Comparison of ENCODE assay signal across 7 cellular contexts in the genomic region with DNA sequence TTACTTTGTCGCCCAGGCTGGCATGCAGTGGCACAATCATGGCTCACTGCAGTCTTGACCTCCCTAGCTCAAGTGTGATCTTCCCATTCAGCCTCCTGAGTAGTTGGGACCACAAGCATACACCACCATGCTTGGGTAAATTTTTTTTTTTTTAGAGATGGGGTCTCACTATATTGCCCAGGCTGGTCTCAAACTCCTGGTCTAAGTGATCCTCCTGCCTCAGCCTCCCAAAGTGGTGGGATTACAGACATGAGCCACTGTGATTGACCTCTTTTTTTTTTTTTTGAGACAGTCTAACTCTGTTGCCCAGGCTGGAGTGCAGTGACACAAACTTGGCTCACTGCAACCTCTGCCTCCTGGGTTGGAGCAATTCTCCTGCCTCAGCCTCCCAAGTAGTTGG. TPM values are rescaled to one million over a fixed set of nuclear protein-coding genes. Genes with fewer than 3 reads are reported as not detected.
DNase-seq lines count a peak whose midpoint lies in the region; ATAC-seq and TF ChIP-seq lines count a peak whose summit lies in the region.
"Not testable (repeated sequence)": the region's sequence is repeated elsewhere in the genome, so short reads cannot be mapped to it uniquely, and the experiment has no call there.

No MANE protein-coding gene starts in this region.

- peak overlapping the region; percentile 83 for H3K27ac Mint-ChIP-seq in activated T-cell treated with anti-CD3 and anti-CD28 coated beads, Interleukin-2, amount 50 U/mL, for 72 hours
- peak overlapping the region; percentile 61 for H3K27ac Mint-ChIP-seq in endothelial cell (ENCODE audit: unreplicated experiment)

- H3K27ac ChIP-seq in VCaP: peak overlapping the region; percentile 94
- H3K27ac ChIP-seq in ascending aorta: peak overlapping the region; percentile 75 to 83
- peak overlapping the region; percentile 17 to 81 for H3K27ac ChIP-seq in right atrium auricular region
- H3K27ac ChIP-seq in tibial artery: peak overlapping the region; percentile 77 to 83

- H3K9me3 ChIP-seq in ascending aorta, right atrium auricular region, tibial artery: not testable (repeated sequence)

- peaks cover 19% of the 10 kb centered on the region for H3K4me1 Mint-ChIP-seq in activated T-cell treated with anti-CD3 and anti-CD28 coated beads, Interleukin-2, amount 50 U/mL, for 72 hours (ENCODE audit: low read depth)
- peaks cover 22% of the 10 kb centered on the region for H3K4me1 Mint-ChIP-seq in endothelial cell (ENCODE audit: unreplicated experiment)

- H3K36me3 ChIP-seq in ascending aorta: peaks cover 10 to 30% of the 10 kb centered on the region in 2 donors
- H3K36me3 ChIP-seq in right atrium auricular region: peaks cover 13% of the 10 kb centered on the region
- peaks cover 8 to 18% (median 11%) of the 10 kb centered on the region in 3 donors for H3K36me3 ChIP-seq in tibial artery

- intact Hi-C loops in ascending aorta (cut with DNase I): loop anchor here (5.0 kb wide), 1 partner anchor 59 kb away; no protein-coding TSS in a partner anchor
- intact Hi-C loops in sciatic nerve (cut with DNase I): not testable (repeated sequence)
- intact Hi-C loops in tibial artery (cut with DNase I; ENCODE audit: low total_unique reads): loop anchor here (5.0 kb wide), 1 partner anchor 106 kb away; a partner anchor contains a TSS

- not testable (repeated sequence) for H3K36me3 Mint-ChIP-seq in activated T-cell treated with anti-CD3 and anti-CD28 coated beads, Interleukin-2, amount 50 U/mL, for 72 hours (ENCODE audit: insufficient read depth in 2 of 2)
- H3K36me3 Mint-ChIP-seq in endothelial cell (ENCODE audit: low read depth, unreplicated experiment): peaks cover 11% of the 10 kb centered on the region

- not testable (repeated sequence) for H3K9me3 Mint-ChIP-seq in activated T-cell treated with anti-CD3 and anti-CD28 coated beads, Interleukin-2, amount 50 U/mL, for 72 hours; endothelial cell (ENCODE audit: unreplicated experiment)

- not testable (repeated sequence) for DNase-seq in activated T-cell treated with anti-CD3 and anti-CD28 coated beads, Interleukin-2, amount 50 U/mL, for 72 hours; ascending aorta (ENCODE audit: low spot score in 2 of 2); endothelial cell (ENCODE audit: low spot score); right atrium auricular region (ENCODE audit: low spot score)
- DNase-seq in sciatic nerve (ENCODE audit: low spot score) (peak; percentile 12), tibial artery (peak in 1 of 2 donors; percentile 16)

- not testable (repeated sequence) for H3K27me3 Mint-ChIP-seq in activated T-cell treated with anti-CD3 and anti-CD28 coated beads, Interleukin-2, amount 50 U/mL, for 72 hours (ENCODE audit: low read depth); endothelial cell (ENCODE audit: unreplicated experiment)

- H3K27me3 ChIP-seq in ascending aorta, right atrium auricular region, tibial artery: not testable (repeated sequence)

- H3K4me3 Mint-ChIP-seq in activated T-cell treated with anti-CD3 and anti-CD28 coated beads, Interleukin-2, amount 50 U/mL, for 72 hours; endothelial cell (ENCODE audit: unreplicated experiment): not testable (repeated sequence)

- not testable (repeated sequence) for ATAC-seq in activated T-cell treated with anti-CD3 and anti-CD28 coated beads, Interleukin-2, amount 50 U/mL, for 72 hours (replicated peaks in 1 of 2); sciatic nerve

- not testable (repeated sequence) for TF ChIP-seq CTCF in VCaP (conservative IDR thresholded peaks at IDR 0.05); ascending aorta (IDR thresholded peaks at IDR 0.05); endothelial cell (IDR thresholded peaks at IDR 0.05; ENCODE audit: unreplicated experiment); right atrium auricular region (IDR thresholded peaks at IDR 0.05); tibial artery (IDR thresholded peaks at IDR 0.05)

- H3K4me1 ChIP-seq in ascending aorta (peaks cover 24 to 65% of the 10 kb centered on the region in 2 donors), right atrium auricular region (peaks cover 0 to 60% of the 10 kb centered on the region in 2 donors), tibial artery (peaks cover 0 to 81% (median 53%) of the 10 kb centered on the region in 4 donors)

- H3K4me3 ChIP-seq in ascending aorta, right atrium auricular region, tibial artery: not testable (repeated sequence)

RNA-seq across cellular contexts. Expression of a gene that starts 9.3 kb away (rescaled TPM):
- 1 to 10 TPM; 3.0 to 7.8 TPM for total RNA-seq in activated T-cell treated with anti-CD3 and anti-CD28 coated beads, Interleukin-2, amount 50 U/mL, for 72 hours
- not detected for total RNA-seq in ascending aorta
- total RNA-seq in endothelial cell (ENCODE audit: unreplicated experiment): 3.6 TPM
- total RNA-seq in right atrium auricular region: 1 to 10 TPM; 4.4 to 5.0 TPM
- 9.8 TPM for total RNA-seq in sciatic nerve

RNA-seq across cellular contexts. Expression of a gene that starts 33.8 kb away (rescaled TPM):
- total RNA-seq in activated T-cell treated with anti-CD3 and anti-CD28 coated beads, Interleukin-2, amount 50 U/mL, for 72 hours: 1 to 10 TPM; 7.0 to 9.9 TPM
- total RNA-seq in ascending aorta: 1.5 TPM
- 14.0 TPM for total RNA-seq in endothelial cell (ENCODE audit: unreplicated experiment)
- 1 to 10 TPM; 1.5 to 4.8 TPM for total RNA-seq in right atrium auricular region
- total RNA-seq in sciatic nerve: 4.6 TPM
